ENCODE assay signal across 8 cellular contexts in the genomic region with DNA sequence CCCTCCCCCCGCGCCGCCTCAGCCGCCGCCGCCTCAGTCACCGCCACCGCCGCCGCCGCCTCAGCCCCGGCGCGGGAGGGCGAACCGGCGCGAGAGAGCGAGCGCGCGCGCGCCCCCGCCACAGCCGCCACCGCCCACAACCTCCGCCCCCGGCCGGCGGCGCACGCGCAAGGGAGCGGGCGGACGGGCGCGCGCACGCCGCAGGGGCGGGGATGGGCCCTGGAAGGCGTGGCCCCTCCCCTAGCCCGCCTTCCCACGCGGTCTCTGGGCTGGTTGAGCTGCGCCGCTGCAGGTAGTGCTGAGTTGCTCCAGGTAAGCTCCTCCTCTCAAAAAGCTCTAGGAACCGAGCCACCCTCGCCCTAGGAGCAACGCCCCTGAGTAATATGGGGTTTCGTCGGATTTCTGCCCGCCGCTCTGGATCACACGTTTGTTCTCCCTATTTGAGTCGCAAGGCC. TPM values are rescaled to one million over a fixed set of nuclear protein-coding genes. Genes with fewer than 3 reads are reported as not detected.
A peak's percentile ranks its signal among the peaks of the same experiment; 100 is the strongest.
DNase-seq lines count a peak whose midpoint lies in the region; TF ChIP-seq lines count a peak whose summit lies in the region.

A gene (minus strand): TSS at position 96 of the 455 bp plus-strand sequence.

- H3K9me2 ChIP-seq in Loucy (replicated peaks; ENCODE audit: low read depth, low read length), result no peaks in the 10 kb centered on the region

- peak within 1 kb of the TSS; percentile 93 for H2AFZ ChIP-seq in Loucy (ENCODE audit: low read length)
- peak within 1 kb of the TSS; percentile 37 for H2AFZ ChIP-seq in neuron (ENCODE audit: low read depth, low read length)

- H3K27ac ChIP-seq in SJCRH30, result peak within 1 kb of the TSS; percentile 80

- peaks cover 45% of the 10 kb centered on the region for H3K79me2 ChIP-seq in Loucy (ENCODE audit: insufficient read depth, low read length)

- no peaks in the 10 kb centered on the region for H3K36me3 ChIP-seq in Loucy (ENCODE audit: insufficient read depth, low read length)
- H3K36me3 ChIP-seq in SJCRH30, result no peaks in the 10 kb centered on the region
- H3K36me3 ChIP-seq in neuron (ENCODE audit: insufficient read depth, low read length), result peaks cover 3% of the 10 kb centered on the region

- peaks cover 11% of the 10 kb centered on the region for H3F3A ChIP-seq in Loucy (ENCODE audit: low read depth)

- H4K20me1 ChIP-seq in Loucy (ENCODE audit: insufficient read depth, low read length, poor library complexity, severe bottlenecking), result no peaks in the 10 kb centered on the region

- H3K4me1 ChIP-seq in Loucy (ENCODE audit: insufficient read depth, low read length, poor library complexity, severe bottlenecking) (peaks cover 38% of the 10 kb centered on the region), SJCRH30 (peaks cover 31% of the 10 kb centered on the region), neuron (ENCODE audit: insufficient read depth, low read length) (peaks cover 31% of the 10 kb centered on the region)

- no peak for TF ChIP-seq CTCF in Loucy (conservative IDR thresholded peaks at IDR 0.05; ENCODE audit: low read length)

- DNase-seq in EL (peak; percentile 78), H4 (ENCODE audit: low spot score) (peak; percentile 77), SJCRH30 (peak; percentile 73 to 87), foreskin melanocyte (peak; percentile 67), stromal cell of bone marrow (ENCODE audit: low read depth) (peak; percentile 70)
- DNase-seq in activated gamma-delta T cell treated with anti-CD3 and anti-CD28 coated beads, Interleukin-2, amount 50 U/mL, for 16 hours (ENCODE audit: low read depth), result peak; percentile 76

- H3K9ac ChIP-seq in Loucy (ENCODE audit: low read depth, low read length, poor library complexity, severe bottlenecking), result peak within 1 kb of the TSS; percentile 99

- H3K27me3 ChIP-seq in Loucy (ENCODE audit: insufficient read depth, low read length, poor library complexity, severe bottlenecking), result no peaks in the 10 kb centered on the region
- H3K27me3 ChIP-seq in SJCRH30, result no peaks in the 10 kb centered on the region
- H3K27me3 ChIP-seq in neuron (ENCODE audit: insufficient read depth, low read length), result no peaks in the 10 kb centered on the region

- peak within 1 kb of the TSS; percentile 99 for H3K4me2 ChIP-seq in Loucy (ENCODE audit: low read depth, low read length, poor library complexity, severe bottlenecking)

- H3K4me3 ChIP-seq in Loucy (ENCODE audit: low read length, poor library complexity, severe bottlenecking) (peak within 1 kb of the TSS; percentile 100), SJCRH30 (peak within 1 kb of the TSS; percentile 84), neuron (ENCODE audit: low read length) (peak within 1 kb of the TSS; percentile 91)

- H3K9me3 ChIP-seq in Loucy (ENCODE audit: insufficient read depth, low read depth, low read length), result no peaks in the 10 kb centered on the region
- H3K9me3 ChIP-seq in SJCRH30 (replicated peaks), result no peaks in the 10 kb centered on the region
- H3K9me3 ChIP-seq in neuron (ENCODE audit: low read length), result no peaks in the 10 kb centered on the region

RNA-seq across cellular contexts. Expression of the gene that starts here (rescaled TPM):
- 5.1 and 11.1 TPM in 2 replicates for total RNA-seq in H4 (2014; rRNA removed; shearing (Covaris generic))
- total RNA-seq in SJCRH30 (2014; rRNA removed; shearing (Covaris generic)), result 22.1 and 22.3 TPM in 2 replicates

Comparison
In these comparisons a context has a peak if more than half of its experiments do, and no peak if none do; other contexts are left out.
1. Peak in every context shown above with its lines: DNase-seq, H3K4me3 ChIP-seq and H3K27ac ChIP-seq.